In genomic region chr5:139847091-139847490, GRCh38 we compare ENCODE assay signal across 1 cellular context.
TF ChIP-seq lines count a peak whose summit lies in the region.

No MANE protein-coding gene starts in this region.

TF ChIP-seq in HepG2, 621 proteins besides CTCF, POLR2A, EP300 and RAD21:
- no peak for TF ChIP-seq MED13 (CRISPR knock-in tag; IDR thresholded peaks at IDR 0.05)
- TF ChIP-seq ZNF841 (CRISPR knock-in tag; IDR thresholded peaks at IDR 0.05; ENCODE audit: borderline replicate concordance): no peak
- no peak for TF ChIP-seq ZNF124 (CRISPR knock-in tag; IDR thresholded peaks at IDR 0.05)
- TF ChIP-seq ATF7-NPFF (CRISPR knock-in tag; IDR thresholded peaks at IDR 0.05; ENCODE audit: low read depth): no peak
- TF ChIP-seq ZNF567 (CRISPR knock-in tag; IDR thresholded peaks at IDR 0.05; ENCODE audit: borderline replicate concordance): no peak
- no peak for TF ChIP-seq NFIC (IDR thresholded peaks at IDR 0.05; ENCODE audit: low read length)
- no peak for TF ChIP-seq HIC2 (CRISPR knock-in tag; IDR thresholded peaks at IDR 0.05; ENCODE audit: low read depth)
- no peak for TF ChIP-seq HNF4A (CRISPR knock-in tag; IDR thresholded peaks at IDR 0.05)
- TF ChIP-seq HMG20A (CRISPR knock-in tag; IDR thresholded peaks at IDR 0.05; ENCODE audit: borderline replicate concordance): no peak
TF ChIP-seq in HepG2: peak in this region for 0.
